1 cellular context compared by ENCODE assay signal in genomic region chr2:24816884-24817283, GRCh38.
A peak's percentile ranks its signal among the peaks of the same experiment; 100 is the strongest.
TF ChIP-seq lines count a peak whose summit lies in the region.

No MANE protein-coding gene starts in this region.

TF ChIP-seq in IMR-90, 13 proteins besides CTCF, POLR2A, EP300 and RAD21 (continued from another document):
- TF ChIP-seq RFX5 (IDR thresholded peaks at IDR 0.05; ENCODE audit: low read depth, low read length) (no peak), ELK1 (IDR thresholded peaks at IDR 0.05; ENCODE audit: borderline replicate concordance, low read depth, low read length) (no peak), NFE2L2 (IDR thresholded peaks at IDR 0.05; ENCODE audit: low read depth, low read length) (peak; percentile 65), SMC3 (IDR thresholded peaks at IDR 0.05; ENCODE audit: low read depth, low read length) (no peak), MAZ (IDR thresholded peaks at IDR 0.05; ENCODE audit: borderline replicate concordance, low read depth, low read length) (no peak), FOS (IDR thresholded peaks at IDR 0.05; ENCODE audit: low read depth, low read length) (peak; percentile 80), USF2 (IDR thresholded peaks at IDR 0.05; ENCODE audit: low read depth, low read length) (no peak)
